Comparison of ENCODE assay signal across 21 cellular contexts in genomic region chr14:50351016-50351415, GRCh38. TPM values are rescaled to one million over a fixed set of nuclear protein-coding genes. Genes with fewer than 3 reads are reported as not detected.
DNase-seq lines count a peak whose midpoint lies in the region; ATAC-seq and TF ChIP-seq lines count a peak whose summit lies in the region.
"Had no signal": no experiment of that assay in that cellular context is flagged by ENCODE, and none has a peak within 500 bp of the region (broad histone marks: within the 10 kb centered on the region; RNA-seq: fewer than 3 reads in every experiment).

No MANE protein-coding gene starts in this region.

- H3K4me1 Mint-ChIP-seq in central memory CD8-positive, alpha-beta T cell = no peaks in the 10 kb centered on the region
- H3K4me1 Mint-ChIP-seq in nephron progenitor cell (peaks cover 28% of the 10 kb centered on the region), T-cell (peaks cover 0 to 3% (median 0%) of the 10 kb centered on the region in 3 donors)
- no peaks in the 10 kb centered on the region for H3K4me1 Mint-ChIP-seq in activated CD8-positive, alpha-beta memory T cell treated with anti-CD3 and anti-CD28 coated beads, Interleukin-2, amount 10 ng/mL, durations not matched to agents 7 days and 5 days
- H3K4me1 Mint-ChIP-seq: activated T-helper 17 cell treated with anti-CD3 and anti-CD28 coated beads, Interleukin-2, amount 50 U/mL, for 72 hours had no signal

- POLR2A ChIA-PET in T-cell (lab: Charles Lee) = interaction anchor here in 1 of 2 donors (0.5 to 1.0 kb wide), 2 partner anchors 9 to 12 kb away, joined by 5 to 6 read pairs; no protein-coding TSS in a partner anchor

- H3K27ac Mint-ChIP-seq in central memory CD8-positive, alpha-beta T cell (ENCODE audit: low read depth) = peak overlapping the region; percentile 67
- H3K27ac Mint-ChIP-seq in nephron progenitor cell (peak overlapping the region; percentile 64), T-cell (no peak overlapping the region)
- H3K27ac Mint-ChIP-seq in activated CD8-positive, alpha-beta memory T cell treated with anti-CD3 and anti-CD28 coated beads, Interleukin-2, amount 10 ng/mL, durations not matched to agents 7 days and 5 days = no peak overlapping the region
- H3K27ac Mint-ChIP-seq: activated B cell treated with CpG ODN at 0.5 μM for 24 hours; activated CD8-positive, alpha-beta T cell treated with anti-CD3 and anti-CD28 coated beads, Interleukin-2, amount 10 ng/mL, durations not matched to agents 7 days and 5 days; activated naive CD8-positive, alpha-beta T cell treated with anti-CD3 and anti-CD28 coated beads, Interleukin-2, amount 50 U/mL, for 24 hours; activated T-helper 17 cell treated with anti-CD3 and anti-CD28 coated beads, Interleukin-2, amount 50 U/mL, for 72 hours; natural killer cell treated with Interleukin-12 subunit alpha and Interleukin-12 subunit beta and Interleukin-15 and Interleukin-18, amount 100 ng/mL, for 72 hours had no signal

- ATAC-seq in central memory CD8-positive, alpha-beta T cell (replicated peaks; ENCODE audit: extremely low read depth, poor library complexity, severe bottlenecking) = no peak
- no peak for ATAC-seq in T-cell (replicated peaks in 1 of 4)
- no peak for ATAC-seq in activated CD8-positive, alpha-beta memory T cell treated with anti-CD3 and anti-CD28 coated beads, Interleukin-2, amount 10 ng/mL, durations not matched to agents 7 days and 5 days
- ATAC-seq: activated CD8-positive, alpha-beta T cell treated with anti-CD3 and anti-CD28 coated beads, Interleukin-2, amount 10 ng/mL, durations not matched to agents 7 days and 5 days; activated naive CD8-positive, alpha-beta T cell treated with anti-CD3 and anti-CD28 coated beads, Interleukin-2, amount 50 U/mL, for 24 hours; activated T-helper 17 cell treated with anti-CD3 and anti-CD28 coated beads, Interleukin-2, amount 50 U/mL, for 72 hours; effector memory CD8-positive, alpha-beta T cell; natural killer cell treated with Interleukin-12 subunit alpha and Interleukin-12 subunit beta and Interleukin-15 and Interleukin-18, amount 100 ng/mL, for 72 hours had no signal

- no peak for TF ChIP-seq CTCF in nephron progenitor cell (IDR thresholded peaks at IDR 0.05)

- no peak overlapping the region for H3K4me3 Mint-ChIP-seq in central memory CD8-positive, alpha-beta T cell
- H3K4me3 Mint-ChIP-seq in nephron progenitor cell (no peak overlapping the region), T-cell (no peak overlapping the region)
- no peak overlapping the region for H3K4me3 Mint-ChIP-seq in activated CD8-positive, alpha-beta memory T cell treated with anti-CD3 and anti-CD28 coated beads, Interleukin-2, amount 10 ng/mL, durations not matched to agents 7 days and 5 days
- H3K4me3 Mint-ChIP-seq: activated B cell treated with CpG ODN at 0.5 μM for 24 hours; activated CD8-positive, alpha-beta T cell treated with anti-CD3 and anti-CD28 coated beads, Interleukin-2, amount 10 ng/mL, durations not matched to agents 7 days and 5 days; activated naive CD8-positive, alpha-beta T cell treated with anti-CD3 and anti-CD28 coated beads, Interleukin-2, amount 50 U/mL, for 24 hours; activated T-helper 17 cell treated with anti-CD3 and anti-CD28 coated beads, Interleukin-2, amount 50 U/mL, for 72 hours; effector memory CD8-positive, alpha-beta T cell; natural killer cell treated with Interleukin-12 subunit alpha and Interleukin-12 subunit beta and Interleukin-15 and Interleukin-18, amount 100 ng/mL, for 72 hours had no signal

- H3K9me3 Mint-ChIP-seq in central memory CD8-positive, alpha-beta T cell = no peaks in the 10 kb centered on the region
- H3K9me3 Mint-ChIP-seq in nephron progenitor cell = no peaks in the 10 kb centered on the region
- H3K9me3 Mint-ChIP-seq in T-cell = no peaks in the 10 kb centered on the region
- H3K9me3 Mint-ChIP-seq in activated CD8-positive, alpha-beta memory T cell treated with anti-CD3 and anti-CD28 coated beads, Interleukin-2, amount 10 ng/mL, durations not matched to agents 7 days and 5 days (ENCODE audit: low read depth) = no peaks in the 10 kb centered on the region
- H3K9me3 Mint-ChIP-seq: activated B cell treated with CpG ODN at 0.5 μM for 24 hours; activated naive CD8-positive, alpha-beta T cell treated with anti-CD3 and anti-CD28 coated beads, Interleukin-2, amount 50 U/mL, for 24 hours; activated T-helper 17 cell treated with anti-CD3 and anti-CD28 coated beads, Interleukin-2, amount 50 U/mL, for 72 hours; effector memory CD8-positive, alpha-beta T cell; natural killer cell treated with Interleukin-12 subunit alpha and Interleukin-12 subunit beta and Interleukin-15 and Interleukin-18, amount 100 ng/mL, for 72 hours had no signal

- DNase-seq in EH (ENCODE audit: low read depth) (peak; percentile 88), MV-4-11 (lab: John Stamatoyannopoulos, UW) (peak; percentile 54), nephron progenitor cell (no peak), T-cell (no peak), NCI-H345 treated with DMSO at 0.1 percent for 48 hours (lab: John Stamatoyannopoulos, UW; ENCODE audit: unreplicated experiment) (no peak), T1000 (lab: John Stamatoyannopoulos, UW) (no peak)
- no peak for DNase-seq in central memory CD8-positive, alpha-beta T cell (ENCODE audit: low spot score in 2 of 2)
- no peak for DNase-seq in activated CD8-positive, alpha-beta memory T cell treated with anti-CD3 and anti-CD28 coated beads, Interleukin-2, amount 10 ng/mL, durations not matched to agents 7 days and 5 days
- DNase-seq: activated B cell treated with CpG ODN at 0.5 μM for 24 hours; activated CD8-positive, alpha-beta T cell treated with anti-CD3 and anti-CD28 coated beads, Interleukin-2, amount 10 ng/mL, durations not matched to agents 7 days and 5 days; activated naive CD8-positive, alpha-beta T cell treated with anti-CD3 and anti-CD28 coated beads, Interleukin-2, amount 50 U/mL, for 24 hours; BE2C; effector memory CD8-positive, alpha-beta T cell; mesendoderm; NCI-H1694; NCI-H446 treated with DMSO at 0.1 percent for 48 hours; stimulated activated CD4-positive, alpha-beta T cell treated with anti-CD3 and anti-CD28 coated beads, Interleukin-4, amount 100 ng/mL, for 4 hours; T-helper 1 cell; uterus had no signal

- no peaks in the 10 kb centered on the region for H3K27me3 Mint-ChIP-seq in central memory CD8-positive, alpha-beta T cell
- H3K27me3 Mint-ChIP-seq in nephron progenitor cell (ENCODE audit: low read depth, poor library complexity) (peaks cover 6% of the 10 kb centered on the region), T-cell (no peaks in the 10 kb centered on the region)
- H3K27me3 Mint-ChIP-seq in activated CD8-positive, alpha-beta memory T cell treated with anti-CD3 and anti-CD28 coated beads, Interleukin-2, amount 10 ng/mL, durations not matched to agents 7 days and 5 days = no peaks in the 10 kb centered on the region
- H3K27me3 Mint-ChIP-seq: activated B cell treated with CpG ODN at 0.5 μM for 24 hours; activated naive CD8-positive, alpha-beta T cell treated with anti-CD3 and anti-CD28 coated beads, Interleukin-2, amount 50 U/mL, for 24 hours; activated T-helper 17 cell treated with anti-CD3 and anti-CD28 coated beads, Interleukin-2, amount 50 U/mL, for 72 hours; effector memory CD8-positive, alpha-beta T cell; natural killer cell treated with Interleukin-12 subunit alpha and Interleukin-12 subunit beta and Interleukin-15 and Interleukin-18, amount 100 ng/mL, for 72 hours had no signal

- CTCF ChIA-PET in T-cell (lab: Charles Lee) = no interaction called here
- CTCF ChIA-PET in activated CD8-positive, alpha-beta memory T cell treated with anti-CD3 and anti-CD28 coated beads, Interleukin-2, amount 10 ng/mL, durations not matched to agents 7 days and 5 days (lab: Charles Lee) = interaction anchor here (0.7 to 0.9 kb wide), 2 partner anchors 36 to 172 kb away, joined by 3 to 4 read pairs; no protein-coding TSS in a partner anchor

- H3K36me3 Mint-ChIP-seq in central memory CD8-positive, alpha-beta T cell (ENCODE audit: insufficient read depth) = peaks cover under 1% of the 10 kb centered on the region
- H3K36me3 Mint-ChIP-seq in nephron progenitor cell (ENCODE audit: low read depth) (no peaks in the 10 kb centered on the region), T-cell (peaks cover 25% of the 10 kb centered on the region)
- H3K36me3 Mint-ChIP-seq in activated CD8-positive, alpha-beta memory T cell treated with anti-CD3 and anti-CD28 coated beads, Interleukin-2, amount 10 ng/mL, durations not matched to agents 7 days and 5 days = peaks cover 4% of the 10 kb centered on the region
- H3K36me3 Mint-ChIP-seq: natural killer cell treated with Interleukin-12 subunit alpha and Interleukin-12 subunit beta and Interleukin-15 and Interleukin-18, amount 100 ng/mL, for 72 hours had no signal

RNA-seq across cellular contexts. Expression of gene DMAC2L, which starts 38.9 kb away (rescaled TPM):
- 10 to 100 TPM; 14.9 to 20.5 (median 19.0) TPM for total RNA-seq in T-cell
- 10 to 100 TPM; 13.3 to 16.1 TPM for total RNA-seq in activated CD8-positive, alpha-beta memory T cell treated with anti-CD3 and anti-CD28 coated beads, Interleukin-2, amount 10 ng/mL, durations not matched to agents 7 days and 5 days

RNA-seq across cellular contexts. Expression of gene L2HGDH, which starts 39.0 kb away (rescaled TPM):
- total RNA-seq in T-cell = 1 to 10 TPM; 3.9 to 6.3 (median 4.4) TPM
- total RNA-seq in activated CD8-positive, alpha-beta memory T cell treated with anti-CD3 and anti-CD28 coated beads, Interleukin-2, amount 10 ng/mL, durations not matched to agents 7 days and 5 days = 10 to 100 TPM; 13.5 to 15.0 TPM

RNA-seq across cellular contexts. Expression of gene CDKL1, which starts 45.7 kb away (rescaled TPM):
- 1 to 10 TPM; 4.6 to 7.7 (median 5.8) TPM for total RNA-seq in T-cell
- 10 to 100 TPM; 13.5 to 17.6 TPM for total RNA-seq in activated CD8-positive, alpha-beta memory T cell treated with anti-CD3 and anti-CD28 coated beads, Interleukin-2, amount 10 ng/mL, durations not matched to agents 7 days and 5 days

Comparison
In these comparisons a context has a peak if more than half of its experiments do, and no peak if none do; other contexts are left out.
1. DNase-seq: peak in EH (single experiment) and MV-4-11 (single experiment); none in central memory CD8-positive, alpha-beta T cell (0 of 2), nephron progenitor cell (single experiment), T-cell (0 of 34), activated CD8-positive, alpha-beta memory T cell treated with anti-CD3 and anti-CD28 coated beads, Interleukin-2, amount 10 ng/mL, durations not matched to agents 7 days and 5 days (single experiment), NCI-H345 treated with DMSO at 0.1 percent for 48 hours (single experiment) and T1000 (single experiment).
2. H3K27ac Mint-ChIP-seq: peak in central memory CD8-positive, alpha-beta T cell (single experiment) and nephron progenitor cell (single experiment); none in T-cell (0 of 2) and activated CD8-positive, alpha-beta memory T cell treated with anti-CD3 and anti-CD28 coated beads, Interleukin-2, amount 10 ng/mL, durations not matched to agents 7 days and 5 days (single experiment).